In genomic region chr1:229629251-229629650, GRCh38 we compare ENCODE assay signal across 16 cellular contexts. TPM values are rescaled to one million over a fixed set of nuclear protein-coding genes. Genes with fewer than 3 reads are reported as not detected.
DNase-seq lines count a peak whose midpoint lies in the region; ATAC-seq and TF ChIP-seq lines count a peak whose summit lies in the region.
"Had no signal": no experiment of that assay in that cellular context is flagged by ENCODE, and none has a peak within 500 bp of the region (broad histone marks: within the 10 kb centered on the region; RNA-seq: fewer than 3 reads in every experiment).

No MANE protein-coding gene starts in this region.

- no peak overlapping the region for H3K4me3 Mint-ChIP-seq in chondrocyte (ENCODE audit: unreplicated experiment)
- no peak overlapping the region for H3K4me3 Mint-ChIP-seq in CD4-positive, alpha-beta T cell

- H4K20me1 ChIP-seq in Loucy (ENCODE audit: insufficient read depth, low read length, poor library complexity, severe bottlenecking): peaks cover 46% of the 10 kb centered on the region

- H3K27me3 Mint-ChIP-seq in chondrocyte (ENCODE audit: low read depth): no peaks in the 10 kb centered on the region
- H3K27me3 Mint-ChIP-seq in CD4-positive, alpha-beta T cell: no peaks in the 10 kb centered on the region

- peaks cover 24% of the 10 kb centered on the region for H3K4me1 ChIP-seq in Loucy (ENCODE audit: insufficient read depth, low read length, poor library complexity, severe bottlenecking)

- peaks cover 41% of the 10 kb centered on the region for H3K4me1 Mint-ChIP-seq in chondrocyte (ENCODE audit: low read depth)
- peaks cover 44% of the 10 kb centered on the region for H3K4me1 Mint-ChIP-seq in CD4-positive, alpha-beta T cell (ENCODE audit: low read depth)

- no peaks in the 10 kb centered on the region for H3K27me3 ChIP-seq in Loucy (ENCODE audit: insufficient read depth, low read length, poor library complexity, severe bottlenecking)
- no peaks in the 10 kb centered on the region for H3K27me3 ChIP-seq in CD4-positive, alpha-beta T cell (ENCODE audit: control insufficient read depth, insufficient read depth, low read length)

- peak; percentile 73 for DNase-seq in EH (ENCODE audit: low read depth)
- no peak for DNase-seq in chondrocyte (ENCODE audit: low spot score)
- peak; percentile 79 for DNase-seq in iris pigment epithelial cell (ENCODE audit: low read depth)
- DNase-seq in posterior cingulate gyrus: no peak
- DNase-seq in GOT3 (lab: John Stamatoyannopoulos, UW): no peak
- DNase-seq in caudate nucleus (lab: John Stamatoyannopoulos, UW): no peak
- DNase-seq in CD4-positive, alpha-beta T cell: no peak
- DNase-seq: DMS 273 treated with DMSO at 0.1 percent for 48 hours, NCI-H1694, NCI-H446, SK-N-SH had no signal

- H3K4me2 ChIP-seq in Loucy (ENCODE audit: low read depth, low read length, poor library complexity, severe bottlenecking): peak overlapping the region; percentile 49
- H3K4me2 ChIP-seq: SK-N-SH had no signal

- no peaks in the 10 kb centered on the region for H3K9me3 ChIP-seq in Loucy (ENCODE audit: insufficient read depth, low read depth, low read length)
- H3K9me3 ChIP-seq in CD4-positive, alpha-beta T cell (ENCODE audit: control insufficient read depth, low read length): no peaks in the 10 kb centered on the region
- H3K9me3 ChIP-seq: SK-N-SH had no signal

- POLR2A ChIA-PET in CD4-positive, alpha-beta T cell (lab: Charles Lee): interaction anchor here (8.3 kb wide), 1 partner anchor 71 kb away, joined by 85 read pairs; the partner anchor contains the start of gene ABCB10

- intact Hi-C loops in posterior cingulate gyrus (cut with DNase I): loop anchor here (5.0 kb wide), 1 partner anchor 52 kb away; no protein-coding TSS in a partner anchor
- intact Hi-C loops in CD4-positive, alpha-beta T cell (cut with DNase I, micrococcal nuclease): loop anchor here (5.0 to 10.0 kb wide), 7 partner anchors 72 to 1894 kb away; partner anchors contain the start of genes GALNT2 (in 2 of the 2), ABCB10 (in 1 of the 2), JMJD4 (in 1 of the 2) and NUP133 (in 1 of the 2)

- H3K9me2 ChIP-seq in Loucy (replicated peaks; ENCODE audit: low read depth, low read length): no peaks in the 10 kb centered on the region
- H3K9me2 ChIP-seq: SK-N-SH had no signal

- no peaks in the 10 kb centered on the region for H3K9me3 Mint-ChIP-seq in chondrocyte (ENCODE audit: low read depth)
- H3K9me3 Mint-ChIP-seq in CD4-positive, alpha-beta T cell: no peaks in the 10 kb centered on the region

- peaks cover 3% of the 10 kb centered on the region for H3K36me3 Mint-ChIP-seq in chondrocyte (ENCODE audit: low read depth)
- peaks cover 35% of the 10 kb centered on the region for H3K36me3 Mint-ChIP-seq in CD4-positive, alpha-beta T cell (ENCODE audit: low read depth)

- H2AFZ ChIP-seq in Loucy (ENCODE audit: low read length): no peak overlapping the region

- H3K4me3 ChIP-seq in Loucy (ENCODE audit: low read length, poor library complexity, severe bottlenecking): peak overlapping the region; percentile 37
- H3K4me3 ChIP-seq: GM12878 had no signal

- CTCF ChIA-PET in CD4-positive, alpha-beta T cell (lab: Charles Lee): interaction anchor here (4.9 kb wide), 1 partner anchor 70 kb away, joined by 29 read pairs; the partner anchor contains the start of gene ABCB10

- H3K9ac ChIP-seq in Loucy (ENCODE audit: low read depth, low read length, poor library complexity, severe bottlenecking): no peak overlapping the region
- H3K9ac ChIP-seq: SK-N-SH had no signal

- no peaks in the 10 kb centered on the region for H3F3A ChIP-seq in Loucy (ENCODE audit: low read depth)

- no peak for ATAC-seq in CD4-positive, alpha-beta T cell (ENCODE audit: poor library complexity)
- ATAC-seq: GM12878, HCT116, Panc1, Right ventricle myocardium inferior had no signal

- peak overlapping the region; percentile 46 for H3K27ac Mint-ChIP-seq in chondrocyte (ENCODE audit: unreplicated experiment)
- no peak overlapping the region for H3K27ac Mint-ChIP-seq in CD4-positive, alpha-beta T cell

- no peak for TF ChIP-seq CTCF in Loucy (conservative IDR thresholded peaks at IDR 0.05; ENCODE audit: low read length)
- TF ChIP-seq CTCF in chondrocyte (IDR thresholded peaks at IDR 0.05): no peak
- no peak for TF ChIP-seq CTCF in CD4-positive, alpha-beta T cell (IDR thresholded peaks at IDR 0.05)

- H3K79me2 ChIP-seq in Loucy (ENCODE audit: insufficient read depth, low read length): peaks cover 78% of the 10 kb centered on the region

- peaks cover 4% of the 10 kb centered on the region; the same call in 1 of the 2 replicates for H3K36me3 ChIP-seq in Loucy (ENCODE audit: insufficient read depth, low read length)

- H3K27ac ChIP-seq in caudate nucleus (ENCODE audit: low read depth, low read length): no peak overlapping the region
- no peak overlapping the region for H3K27ac ChIP-seq in CD4-positive, alpha-beta T cell (ENCODE audit: low read depth, low read length)

RNA-seq across cellular contexts. Expression of gene URB2, which starts 3.2 kb away (rescaled TPM):
- 7.9 to 11.7 TPM (median 8.4 TPM) in 3 replicates for total RNA-seq in chondrocyte
- total RNA-seq in CD4-positive, alpha-beta T cell: 1 to 10 TPM; 4.1 to 4.2 TPM

RNA-seq across cellular contexts. Expression of gene TAF5L, which starts 3.3 kb away (rescaled TPM):
- 16.4 to 22.1 TPM (median 18.8 TPM) in 3 replicates for total RNA-seq in chondrocyte
- 10 to 100 TPM; 19.5 to 21.9 TPM for total RNA-seq in CD4-positive, alpha-beta T cell

Comparison
In these comparisons a context has a peak if more than half of its experiments do, and no peak if none do; other contexts are left out.
1. DNase-seq: peak in EH (single experiment) and iris pigment epithelial cell (single experiment); none in chondrocyte (single experiment), posterior cingulate gyrus (0 of 10), GOT3 (single experiment), caudate nucleus (0 of 61) and CD4-positive, alpha-beta T cell (0 of 10).